ENCODE assay signal across 20 cellular contexts in genomic region chr1:19049798-19050197, GRCh38.
"Had no signal": no experiment of that assay in that cellular context is flagged by ENCODE, and none has a peak within 500 bp of the region (broad histone marks: within the 10 kb centered on the region; RNA-seq: fewer than 3 reads in every experiment).

No MANE protein-coding gene starts in this region.

- ATAC-seq: effector memory CD8-positive, alpha-beta T cell; gastrocnemius medialis; heart right ventricle; left ventricle myocardium superior had no signal

- DNase-seq: colonic mucosa; cortex of kidney; effector CD8-positive, alpha-beta T cell; effector memory CD8-positive, alpha-beta T cell; erythroblast; esophagus squamous epithelium; foreskin fibroblast; foreskin melanocyte; gastrocnemius medialis; glutamatergic neuron; head of caudate nucleus; heart right ventricle; hippocampal formation; immature natural killer cell; left cardiac atrium; left lung; lower lobe of right lung; mesenchymal stem cell had no signal

- H3K9me3 ChIP-seq: colonic mucosa, esophagus squamous epithelium, gastrocnemius medialis, heart right ventricle, left lung, lower lobe of right lung had no signal

- H3K36me3 ChIP-seq: colonic mucosa, esophagus squamous epithelium, gastrocnemius medialis, heart right ventricle, left lung, lower lobe of right lung had no signal

- H3K4me3 ChIP-seq: colonic mucosa, esophagus squamous epithelium, gastrocnemius medialis, heart right ventricle, left lung, lower lobe of right lung had no signal

- H3K4me1 ChIP-seq: colonic mucosa, gastrocnemius medialis, left lung, lower lobe of right lung had no signal

- H3K27ac ChIP-seq: colonic mucosa, epithelial cell of prostate, esophagus squamous epithelium, gastrocnemius medialis, heart right ventricle, left lung, lower lobe of right lung had no signal
